In genomic region chr2:54329482-54330225, GRCh38 we compare ENCODE assay signal across 8 cellular contexts.
A peak's percentile ranks its signal among the peaks of the same experiment; 100 is the strongest.
DNase-seq lines count a peak whose midpoint lies in the region; ATAC-seq and TF ChIP-seq lines count a peak whose summit lies in the region.

No MANE protein-coding gene starts in this region.

- H3K9me3 Mint-ChIP-seq in stimulated activated naive B cell treated with anti-CD40 and anti-IgM and Interleukin-4, amounts not matched to agents 10 μg/mL and 1 μg/mL and 100 μg/mL, for 72 hours = peaks cover 3 to 5% of the 10 kb centered on the region in 2 donors

- H3K36me3 Mint-ChIP-seq in stimulated activated naive B cell treated with anti-CD40 and anti-IgM and Interleukin-4, amounts not matched to agents 10 μg/mL and 1 μg/mL and 100 μg/mL, for 72 hours = peaks cover 2 to 5% of the 10 kb centered on the region in 2 donors

- H3K4me3 ChIP-seq in left ventricle myocardium inferior = peak overlapping the region; percentile 70

- TF ChIP-seq CTCF in left ventricle myocardium inferior (IDR thresholded peaks at IDR 0.05; ENCODE audit: borderline replicate concordance) (no peak), VCaP (conservative IDR thresholded peaks at IDR 0.05) (no peak)

- intact Hi-C loops in left ventricle myocardium inferior (cut with micrococcal nuclease) = loop anchor here (10.0 kb wide), 1 partner anchor 175 kb away; no protein-coding TSS in a partner anchor
- intact Hi-C loops in left ventricle myocardium superior (cut with micrococcal nuclease) = loop anchor here (10.0 kb wide), 1 partner anchor 125 kb away; no protein-coding TSS in a partner anchor

- peaks cover 13 to 15% of the 10 kb centered on the region in 2 donors for H3K27me3 Mint-ChIP-seq in stimulated activated naive B cell treated with anti-CD40 and anti-IgM and Interleukin-4, amounts not matched to agents 10 μg/mL and 1 μg/mL and 100 μg/mL, for 72 hours

- H3K27ac ChIP-seq in left ventricle myocardium inferior (replicated peaks) (peak overlapping the region; percentile 95), VCaP (peak overlapping the region; percentile 76)

- ATAC-seq in left ventricle myocardium superior (no peak), GM21529 (IDR thresholded peaks at IDR 0.05; ENCODE audit: unreplicated experiment) (no peak), HG02642 (IDR thresholded peaks at IDR 0.05; ENCODE audit: poor library complexity, unreplicated experiment) (no peak)
- ATAC-seq in stimulated activated naive B cell treated with anti-CD40 and anti-IgM and Interleukin-4, amounts not matched to agents 10 μg/mL and 1 μg/mL and 100 μg/mL, for 72 hours (replicated peaks) = no peak

- peak overlapping the region; percentile 90 to 94 for H3K4me3 Mint-ChIP-seq in stimulated activated naive B cell treated with anti-CD40 and anti-IgM and Interleukin-4, amounts not matched to agents 10 μg/mL and 1 μg/mL and 100 μg/mL, for 72 hours

- no peak for DNase-seq in left ventricle myocardium inferior
- no peak for DNase-seq in left ventricle myocardium superior
- peak; percentile 47 for DNase-seq in hepatic stellate cell (ENCODE audit: low spot score)
- no peak for DNase-seq in stimulated activated naive B cell treated with anti-CD40 and anti-IgM and Interleukin-4, amounts not matched to agents 10 μg/mL and 1 μg/mL and 100 μg/mL, for 72 hours
- no peak for DNase-seq in COLO668 (lab: John Stamatoyannopoulos, UW; ENCODE audit: unreplicated experiment)

- no peaks in the 10 kb centered on the region for H3K36me3 ChIP-seq in left ventricle myocardium inferior

- peaks cover 13% of the 10 kb centered on the region for H3K9me3 ChIP-seq in left ventricle myocardium inferior (replicated peaks)

- no peaks in the 10 kb centered on the region for H3K27me3 ChIP-seq in left ventricle myocardium inferior (ENCODE audit: low read depth)

- peak overlapping the region; percentile 73 for H3K27ac Mint-ChIP-seq in stimulated activated naive B cell treated with anti-CD40 and anti-IgM and Interleukin-4, amounts not matched to agents 10 μg/mL and 1 μg/mL and 100 μg/mL, for 72 hours

- H3K4me1 Mint-ChIP-seq in stimulated activated naive B cell treated with anti-CD40 and anti-IgM and Interleukin-4, amounts not matched to agents 10 μg/mL and 1 μg/mL and 100 μg/mL, for 72 hours = peaks cover 19 to 22% of the 10 kb centered on the region in 2 donors

- H3K4me1 ChIP-seq in left ventricle myocardium inferior = peaks cover 23% of the 10 kb centered on the region
